Comparison of ENCODE assay signal across 9 cellular contexts in genomic region chr14:54722791-54723432, GRCh38.
DNase-seq lines count a peak whose midpoint lies in the region; ATAC-seq and TF ChIP-seq lines count a peak whose summit lies in the region.
"Had no signal": no experiment of that assay in that cellular context is flagged by ENCODE, and none has a peak within 500 bp of the region (broad histone marks: within the 10 kb centered on the region; RNA-seq: fewer than 3 reads in every experiment).

No MANE protein-coding gene starts in this region.

- no peak overlapping the region for H3K27ac Mint-ChIP-seq in CD14-positive monocyte
- H3K27ac Mint-ChIP-seq: T-helper 2 cell treated with Interferon-gamma antibody and Interleukin-4, amounts not matched to agents 5 μg/mL and 100 μg/mL, for 36 hours had no signal

- H3K9me3 Mint-ChIP-seq in CD14-positive monocyte: no peaks in the 10 kb centered on the region
- H3K9me3 Mint-ChIP-seq: T-helper 2 cell treated with Interferon-gamma antibody and Interleukin-4, amounts not matched to agents 5 μg/mL and 100 μg/mL, for 36 hours had no signal

- H3K9ac ChIP-seq in colonic mucosa (ENCODE audit: low read depth in 2 of 2, low read length in 2 of 2) (no peak overlapping the region), GM23248 (no peak overlapping the region)

- H3K4me2 ChIP-seq in GM23248 (ENCODE audit: unreplicated experiment): no peak overlapping the region

- peaks cover 2% of the 10 kb centered on the region for H3K4me1 Mint-ChIP-seq in CD14-positive monocyte

- no peaks in the 10 kb centered on the region for H3K36me3 Mint-ChIP-seq in CD14-positive monocyte

- peaks cover 5 to 9% (median 7%) of the 10 kb centered on the region in 3 donors for H3K27me3 Mint-ChIP-seq in CD14-positive monocyte (ENCODE audit: low read depth in 3 of 3)

- H2AFZ ChIP-seq in GM23248: no peak overlapping the region

- 79 to 86% methylated on average over 4 of the region's 4 CpGs for WGBS in lower leg skin, 2 donors
- 79 to 80% methylated on average over 4 of the region's 4 CpGs for WGBS in GM23248 (ENCODE audit: low coverage in 1 of 2, low lambda C conversion rate in 2 of 2, missing lambda C conversion rate in 2 of 2), 2 experiments

- peaks cover 96% of the 10 kb centered on the region for H3K79me2 ChIP-seq in GM23248 (ENCODE audit: insufficient read depth)

- no peak for TF ChIP-seq POLR2A in lower leg skin (IDR thresholded peaks at IDR 0.05)

- ATAC-seq in left lung: peak; percentile 82

- H3K9me3 ChIP-seq in HAP-1 (no peaks in the 10 kb centered on the region), WERI-Rb-1 (ENCODE audit: severe bottlenecking) (no peaks in the 10 kb centered on the region), left lung (no peaks in the 10 kb centered on the region), colonic mucosa (no peaks in the 10 kb centered on the region), GM23248 (ENCODE audit: low read depth) (no peaks in the 10 kb centered on the region)

- no peaks in the 10 kb centered on the region for H3F3A ChIP-seq in GM23248 (ENCODE audit: insufficient read depth)

- no peak overlapping the region for H3K4me3 ChIP-seq in HAP-1
- H3K4me3 ChIP-seq in WERI-Rb-1 (ENCODE audit: low read depth, low read length): no peak overlapping the region
- no peak overlapping the region for H3K4me3 ChIP-seq in left lung
- no peak overlapping the region for H3K4me3 ChIP-seq in lower leg skin (ENCODE audit: low read depth, poor library complexity, severe bottlenecking)
- no peak overlapping the region for H3K4me3 ChIP-seq in colonic mucosa
- no peak overlapping the region for H3K4me3 ChIP-seq in GM23248

- H3K9me2 ChIP-seq in GM23248 (ENCODE audit: insufficient read depth): no peaks in the 10 kb centered on the region

- 0 out of 2 replicates have a peak, but pooled peaks cover 6% of the 10 kb centered on the region for H4K20me1 ChIP-seq in GM23248 (ENCODE audit: insufficient read depth)

- DNase-seq in CD14-positive monocyte (ENCODE audit: low spot score) (no peak), HAP-1 (ENCODE audit: low spot score in 2 of 2) (peak; percentile 32 to 50), WERI-Rb-1 (peak; percentile 40), left lung (no peak), lower leg skin (ENCODE audit: low spot score in 2 of 2) (no peak), colonic mucosa (no peak), GM23248 (no peak)
- DNase-seq in activated effector memory CD4-positive, alpha-beta T cell treated with Interleukin-2 at 50 U/mL for 16 hours: no peak

- TF ChIP-seq CTCF in CD14-positive monocyte (IDR thresholded peaks at IDR 0.05) (peak; percentile 22), WERI-Rb-1 (IDR thresholded peaks at IDR 0.05; ENCODE audit: low read depth, low read length) (peak; percentile 55), left lung (IDR thresholded peaks at IDR 0.05) (peak in 1 of 2 donors; percentile 36), lower leg skin (IDR thresholded peaks at IDR 0.05) (no peak), colonic mucosa (IDR thresholded peaks at IDR 0.05) (no peak)

- in situ Hi-C loops in HAP-1 (cut with MboI; ENCODE audit: low sequenced_read_pairs): no loop called here
- in situ Hi-C loops in GM23248 (cut with MboI): no loop called here

- intact Hi-C loops in CD14-positive monocyte (cut with micrococcal nuclease): no loop called here
- intact Hi-C loops in left lung (cut with DNase I): no loop called here
- intact Hi-C loops in lower leg skin (cut with DNase I; ENCODE audit: low total_unique reads): no loop called here
- intact Hi-C loops in colonic mucosa (cut with DNase I): no loop called here

- no peak overlapping the region for H3K4me3 Mint-ChIP-seq in CD14-positive monocyte
- H3K4me3 Mint-ChIP-seq: T-helper 2 cell treated with Interferon-gamma antibody and Interleukin-4, amounts not matched to agents 5 μg/mL and 100 μg/mL, for 36 hours had no signal

- H3K27me3 ChIP-seq in HAP-1 (ENCODE audit: low read depth) (no peaks in the 10 kb centered on the region), WERI-Rb-1 (ENCODE audit: insufficient read depth, low read depth, severe bottlenecking) (no peaks in the 10 kb centered on the region), left lung (no peaks in the 10 kb centered on the region), colonic mucosa (no peaks in the 10 kb centered on the region), GM23248 (replicated peaks; ENCODE audit: insufficient read depth) (no peaks in the 10 kb centered on the region)

- H3K4me1 ChIP-seq in HAP-1: no peaks in the 10 kb centered on the region
- no peaks in the 10 kb centered on the region for H3K4me1 ChIP-seq in left lung
- H3K4me1 ChIP-seq in colonic mucosa: no peaks in the 10 kb centered on the region
- peaks cover 4% of the 10 kb centered on the region for H3K4me1 ChIP-seq in GM23248 (ENCODE audit: insufficient read depth)

- H3K36me3 ChIP-seq in HAP-1 (replicated peaks) (no peaks in the 10 kb centered on the region), WERI-Rb-1 (no peaks in the 10 kb centered on the region; the same call in 1 of the 2 replicates), left lung (no peaks in the 10 kb centered on the region), colonic mucosa (no peaks in the 10 kb centered on the region), GM23248 (ENCODE audit: low read depth) (no peaks in the 10 kb centered on the region)

- H3K27ac ChIP-seq in WERI-Rb-1 (no peak overlapping the region), left lung (no peak overlapping the region), colonic mucosa (no peak overlapping the region), GM23248 (no peak overlapping the region)

Comparison
In these comparisons a context has a peak if more than half of its experiments do, and no peak if none do; other contexts are left out.
1. DNase-seq: peak in HAP-1 (2 of 2) and WERI-Rb-1 (single experiment); none in CD14-positive monocyte (single experiment), left lung (0 of 2), lower leg skin (0 of 2), activated effector memory CD4-positive, alpha-beta T cell treated with Interleukin-2 at 50 U/mL for 16 hours (single experiment), colonic mucosa (single experiment) and GM23248 (single experiment).
2. CTCF ChIP-seq: peak in CD14-positive monocyte (single experiment) and WERI-Rb-1 (single experiment); none in lower leg skin (0 of 3) and colonic mucosa (single experiment).